ENCODE assay signal across 21 cellular contexts in the genomic region with DNA sequence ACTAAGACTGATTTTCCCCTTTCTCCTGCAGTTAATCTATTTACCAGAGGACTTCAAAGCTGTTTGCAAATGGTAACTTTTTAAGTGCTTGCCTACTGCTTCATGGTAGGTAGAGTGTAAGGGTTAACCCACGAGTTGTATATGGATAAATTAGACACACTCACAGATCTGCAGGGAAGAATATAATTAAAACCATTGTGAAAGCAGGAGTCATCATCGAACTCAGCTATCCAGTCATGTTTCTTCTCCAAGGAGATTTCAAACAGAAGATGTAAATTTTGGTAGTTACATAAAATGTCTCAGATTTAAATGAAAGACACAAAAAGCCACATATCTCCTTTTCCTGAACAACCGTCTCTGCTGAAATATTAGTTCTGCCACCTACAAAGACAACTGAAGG. TPM values are rescaled to one million over a fixed set of nuclear protein-coding genes. Genes with fewer than 3 reads are reported as not detected.
DNase-seq lines count a peak whose midpoint lies in the region; TF ChIP-seq lines count a peak whose summit lies in the region.
"Had no signal": no experiment of that assay in that cellular context is flagged by ENCODE, and none has a peak within 500 bp of the region (broad histone marks: within the 10 kb centered on the region; RNA-seq: fewer than 3 reads in every experiment).

No MANE protein-coding gene starts in this region.

- intact Hi-C loops in spleen (cut with DNase I; ENCODE audit: low total_unique reads) = no loop called here

- no peaks in the 10 kb centered on the region for H3K4me1 ChIP-seq in spleen
- H3K4me1 ChIP-seq: BE2C had no signal

- no peaks in the 10 kb centered on the region for H3K36me3 ChIP-seq in spleen
- H3K36me3 ChIP-seq: BE2C had no signal

- no peak for TF ChIP-seq CTCF in spleen (IDR thresholded peaks at IDR 0.05 in 8 of 11, conservative IDR thresholded peaks at IDR 0.05 in 3 of 11)

- DNase-seq in GM04504 (ENCODE audit: low read depth) (peak; percentile 23), dedifferentiated amniotic fluid mesenchymal stem cell (ENCODE audit: extremely low spot score) (peak; percentile 19), foreskin melanocyte (peak; percentile 11), COR-L47 (lab: John Stamatoyannopoulos, UW) (no peak), glomerular visceral epithelial cell (ENCODE audit: extremely low spot score) (no peak), spleen (no peak), NOMO-1 treated with dmso at 0.1 percent for 144 hours (lab: John Stamatoyannopoulos, UW; ENCODE audit: unreplicated experiment) (no peak)
- DNase-seq: BE2C; Calu3; CD4-positive, CD25-positive, alpha-beta regulatory T cell; EL; KBM-7; NCI-H1105; NCI-H2081; NCI-H2171 treated with DMSO at 0.1 percent for 48 hours; NCI-H446 treated with DMSO at 0.1 percent for 48 hours; NCI-H748 treated with DMSO at 0.1 percent for 48 hours; NK-92 treated with Interleukin-12 subunit alpha and Interleukin-12 subunit beta, amount 100 ng/mL, for 24 hours had no signal

- H3K4me3 ChIP-seq in spleen = no peak overlapping the region

- H3K27ac ChIP-seq in spleen = no peak overlapping the region

- WGBS in spleen, 5 donors = 42 to 68% (median 52%) methylated on average over 3 of the region's 3 CpGs

- H3K9me3 ChIP-seq in spleen = no peaks in the 10 kb centered on the region
- H3K9me3 ChIP-seq: BE2C had no signal

- no peak for TF ChIP-seq POLR2A in spleen (IDR thresholded peaks at IDR 0.05)

- H3K27me3 ChIP-seq in spleen (replicated peaks in 1 of 7) = no peaks in the 10 kb centered on the region
- H3K27me3 ChIP-seq: BE2C had no signal

RNA-seq across cellular contexts. Expression of a gene that starts 0.5 kb away (rescaled TPM):
- under 1 TPM in 3 of 7 donors, not detected in 4; 0.19 to 0.87 (median 0.32) TPM for total RNA-seq in spleen
- under 1 TPM; 0.03 to 0.22 (median 0.15) TPM for polyA plus RNA-seq in spleen
- total RNA-seq: Calu3; CD4-positive, CD25-positive, alpha-beta regulatory T cell; OCI-LY7; SK-MEL-5 had no signal
- polyA plus RNA-seq: AG04450; CD4-positive, CD25-positive, alpha-beta regulatory T cell had no signal

Comparison
In these comparisons a context has a peak if more than half of its experiments do, and no peak if none do; other contexts are left out.
1. DNase-seq: peak in GM04504 (single experiment), dedifferentiated amniotic fluid mesenchymal stem cell (single experiment) and foreskin melanocyte (single experiment); none in COR-L47 (single experiment), glomerular visceral epithelial cell (single experiment), spleen (single experiment) and NOMO-1 treated with dmso at 0.1 percent for 144 hours (single experiment).